ENCODE assay signal across 18 cellular contexts in genomic region chr9:93675336-93676150, GRCh38.
A peak's percentile ranks its signal among the peaks of the same experiment; 100 is the strongest.
DNase-seq lines count a peak whose midpoint lies in the region; ATAC-seq, FAIRE-seq and TF ChIP-seq lines count a peak whose summit lies in the region.
"Had no signal": no experiment of that assay in that cellular context is flagged by ENCODE, and none has a peak within 500 bp of the region (broad histone marks: within the 10 kb centered on the region; RNA-seq: fewer than 3 reads in every experiment).

No MANE protein-coding gene starts in this region.

- H3K4me2 ChIP-seq in PC-3 (ENCODE audit: low read length) = no peak overlapping the region
- H3K4me2 ChIP-seq: BLaER1, GM23338 had no signal

- H3K4me1 Mint-ChIP-seq in activated CD4-positive, alpha-beta memory T cell treated with anti-CD3 and anti-CD28 coated beads, Interleukin-2, amount 10 ng/mL, durations not matched to agents 7 days and 5 days = no peaks in the 10 kb centered on the region
- H3K4me1 Mint-ChIP-seq: central memory CD8-positive, alpha-beta T cell; GM23338 had no signal

- no peaks in the 10 kb centered on the region for H4K20me1 ChIP-seq in PC-3 (ENCODE audit: low read length)

- H3K27me3 Mint-ChIP-seq in activated CD4-positive, alpha-beta memory T cell treated with anti-CD3 and anti-CD28 coated beads, Interleukin-2, amount 10 ng/mL, durations not matched to agents 7 days and 5 days = no peaks in the 10 kb centered on the region
- H3K27me3 Mint-ChIP-seq: central memory CD8-positive, alpha-beta T cell; memory B cell had no signal

- no peak overlapping the region for H3K4me3 Mint-ChIP-seq in activated CD4-positive, alpha-beta memory T cell treated with anti-CD3 and anti-CD28 coated beads, Interleukin-2, amount 10 ng/mL, durations not matched to agents 7 days and 5 days
- H3K4me3 Mint-ChIP-seq: central memory CD8-positive, alpha-beta T cell; GM23338; memory B cell had no signal

- H3K9me3 Mint-ChIP-seq in activated CD4-positive, alpha-beta memory T cell treated with anti-CD3 and anti-CD28 coated beads, Interleukin-2, amount 10 ng/mL, durations not matched to agents 7 days and 5 days = no peaks in the 10 kb centered on the region
- H3K9me3 Mint-ChIP-seq: central memory CD8-positive, alpha-beta T cell; GM23338 had no signal

- no peak overlapping the region for H3K27ac Mint-ChIP-seq in activated CD4-positive, alpha-beta memory T cell treated with anti-CD3 and anti-CD28 coated beads, Interleukin-2, amount 10 ng/mL, durations not matched to agents 7 days and 5 days
- H3K27ac Mint-ChIP-seq: GM23338, memory B cell had no signal

- peak; percentile 13 for DNase-seq in GM12892 (ENCODE audit: insufficient read length)
- DNase-seq in activated CD4-positive, alpha-beta memory T cell treated with anti-CD3 and anti-CD28 coated beads, Interleukin-2, amount 10 ng/mL, durations not matched to agents 7 days and 5 days = peak; percentile 14
- DNase-seq in left ventricle myocardium inferior = peak; percentile 13
- peak; percentile 42 for DNase-seq in sciatic nerve (ENCODE audit: low spot score)
- no peak for DNase-seq in PC-3
- DNase-seq in vagina (ENCODE audit: extremely low spot score in 2 of 2) = no peak
- no peak for DNase-seq in NK-92 (lab: John Stamatoyannopoulos, UW; ENCODE audit: unreplicated experiment)
- DNase-seq: activated CD4-positive, CD25-positive, alpha-beta regulatory T cell; activated naive CD4-positive, alpha-beta T cell treated with Interleukin-2 at 50 U/mL for 16 hours; hypothalamus; SW 1271 had no signal

- no peak overlapping the region for H2AFZ ChIP-seq in PC-3 (ENCODE audit: low read length)
- H2AFZ ChIP-seq: GM23338, parathyroid adenoma had no signal

- H3K9me3 ChIP-seq in left ventricle myocardium inferior (replicated peaks) (no peaks in the 10 kb centered on the region), PC-3 (ENCODE audit: low read length) (no peaks in the 10 kb centered on the region), vagina (no peaks in the 10 kb centered on the region)
- H3K9me3 ChIP-seq: BLaER1 had no signal

- POLR2A ChIA-PET in activated CD4-positive, alpha-beta memory T cell treated with anti-CD3 and anti-CD28 coated beads, Interleukin-2, amount 10 ng/mL, durations not matched to agents 7 days and 5 days (lab: Charles Lee) = no interaction called here
- POLR2A ChIA-PET in PC-3 (lab: Charles Lee; ENCODE audit: unreplicated experiment) = no interaction called here

- H3K4me3 ChIP-seq in left ventricle myocardium inferior = no peak overlapping the region
- no peak overlapping the region for H3K4me3 ChIP-seq in PC-3 (ENCODE audit: low read length)
- no peak overlapping the region for H3K4me3 ChIP-seq in vagina
- H3K4me3 ChIP-seq: BLaER1, GM23338 had no signal

- no peak for FAIRE-seq in GM12892 (lab: Jason Lieb, UNC)
- FAIRE-seq: GM19239 had no signal

- H3K36me3 ChIP-seq in left ventricle myocardium inferior (peaks cover 52% of the 10 kb centered on the region), PC-3 (ENCODE audit: low read depth, low read length) (no peaks in the 10 kb centered on the region), vagina (peaks cover 0 to 44% of the 10 kb centered on the region in 2 donors)

- H3K9ac ChIP-seq in PC-3 (ENCODE audit: low read length) = no peak overlapping the region
- H3K9ac ChIP-seq: BLaER1, parathyroid adenoma had no signal

- H3K27me3 ChIP-seq in left ventricle myocardium inferior (ENCODE audit: low read depth) (no peaks in the 10 kb centered on the region), PC-3 (ENCODE audit: low read length) (no peaks in the 10 kb centered on the region), vagina (no peaks in the 10 kb centered on the region)
- H3K27me3 ChIP-seq: BLaER1 had no signal

- no peak for TF ChIP-seq POLR2A in GM12892 (IDR thresholded peaks at IDR 0.05; ENCODE audit: low read depth, low read length)
- no peak for TF ChIP-seq POLR2A in vagina (IDR thresholded peaks at IDR 0.05)

- intact Hi-C loops in left ventricle myocardium inferior (cut with micrococcal nuclease) (no loop called here), sciatic nerve (cut with DNase I) (no loop called here), PC-3 (cut with micrococcal nuclease) (no loop called here), vagina (cut with DNase I) (no loop called here)

- H3K36me3 Mint-ChIP-seq in activated CD4-positive, alpha-beta memory T cell treated with anti-CD3 and anti-CD28 coated beads, Interleukin-2, amount 10 ng/mL, durations not matched to agents 7 days and 5 days (ENCODE audit: low read depth) = peaks cover 11% of the 10 kb centered on the region

- no peaks in the 10 kb centered on the region for H3K79me2 ChIP-seq in PC-3 (ENCODE audit: low read length)
- H3K79me2 ChIP-seq: parathyroid adenoma had no signal

- H3K27ac ChIP-seq in left ventricle myocardium inferior (replicated peaks) = no peak overlapping the region
- no peak overlapping the region for H3K27ac ChIP-seq in PC-3 (ENCODE audit: low read length)
- H3K27ac ChIP-seq in vagina = no peak overlapping the region
- H3K27ac ChIP-seq: BLaER1, parathyroid adenoma had no signal

- H3K9me2 ChIP-seq in PC-3 (replicated peaks; ENCODE audit: low read length) = no peaks in the 10 kb centered on the region

- ATAC-seq in sciatic nerve (no peak), PC-3 (no peak)
- ATAC-seq: esophagus mucosa, GM23338 had no signal

- CTCF ChIA-PET in activated CD4-positive, alpha-beta memory T cell treated with anti-CD3 and anti-CD28 coated beads, Interleukin-2, amount 10 ng/mL, durations not matched to agents 7 days and 5 days (lab: Charles Lee) = no interaction called here
- CTCF ChIA-PET in PC-3 (lab: Charles Lee) = no interaction called here

- H3K4me1 ChIP-seq in left ventricle myocardium inferior (peaks cover 9% of the 10 kb centered on the region), PC-3 (ENCODE audit: insufficient read depth, low read length) (no peaks in the 10 kb centered on the region), vagina (no peaks in the 10 kb centered on the region)
- H3K4me1 ChIP-seq: parathyroid adenoma had no signal

- H3F3A ChIP-seq in PC-3 (ENCODE audit: low read length, unreplicated experiment) = no peaks in the 10 kb centered on the region

- no TSS peak for BruUV-seq in PC-3 (replicated peaks; lab: Mats Ljungman, UMichigan)

- TF ChIP-seq CTCF in left ventricle myocardium inferior (IDR thresholded peaks at IDR 0.05; ENCODE audit: borderline replicate concordance) (no peak), PC-3 (conservative IDR thresholded peaks at IDR 0.05; ENCODE audit: low read depth, low read length) (no peak), vagina (IDR thresholded peaks at IDR 0.05) (no peak)

Comparison
In these comparisons a context has a peak if more than half of its experiments do, and no peak if none do; other contexts are left out.
1. DNase-seq: peak in GM12892 (single experiment), activated CD4-positive, alpha-beta memory T cell treated with anti-CD3 and anti-CD28 coated beads, Interleukin-2, amount 10 ng/mL, durations not matched to agents 7 days and 5 days (single experiment), left ventricle myocardium inferior (single experiment) and sciatic nerve (single experiment); none in PC-3 (single experiment), vagina (0 of 2) and NK-92 (single experiment).